In the genomic region with DNA sequence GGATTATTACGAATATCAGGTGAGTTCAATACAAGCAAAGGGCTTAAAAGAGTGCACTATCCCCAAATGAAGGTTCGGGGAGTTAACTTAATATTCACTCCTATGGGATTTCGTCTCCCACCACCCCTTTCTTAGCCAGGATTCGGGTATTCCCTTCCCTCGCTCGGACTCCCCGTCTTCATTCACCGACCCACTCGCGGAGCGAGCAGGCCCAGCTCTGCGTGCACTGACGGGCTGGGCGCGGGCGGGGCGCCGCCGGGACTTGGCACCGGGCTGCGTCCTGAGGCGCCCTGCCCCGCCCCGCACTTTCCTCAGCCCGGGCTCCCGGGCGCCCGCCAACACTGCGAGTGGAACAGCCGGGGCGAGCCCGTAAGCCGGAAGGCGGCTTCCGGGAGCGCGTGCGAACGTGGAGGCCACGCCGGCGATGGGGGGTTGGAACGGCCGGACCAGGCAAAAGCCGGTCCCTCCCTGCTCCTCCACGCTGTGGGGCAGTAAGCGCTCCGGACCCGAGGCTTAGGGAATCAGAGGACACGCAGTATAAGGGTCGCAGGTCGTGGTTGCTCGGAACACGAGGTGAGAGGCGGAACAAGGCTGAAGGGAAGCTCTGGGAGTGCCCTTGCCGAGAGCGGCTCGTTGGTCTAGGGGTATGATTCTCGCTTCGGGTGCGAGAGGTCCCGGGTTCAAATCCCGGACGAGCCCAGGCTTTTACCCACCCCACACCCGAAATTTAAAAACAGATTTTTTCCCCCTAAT, we compare ENCODE assay signal across 8 cellular contexts. TPM values are rescaled to one million over a fixed set of nuclear protein-coding genes. Genes with fewer than 3 reads are reported as not detected.
DNase-seq lines count a peak whose midpoint lies in the region; TF ChIP-seq lines count a peak whose summit lies in the region.

No MANE protein-coding gene starts in this region.

- TF ChIP-seq CTCF in neutrophil (IDR thresholded peaks at IDR 0.05): no peak

- peaks cover 8% of the 10 kb centered on the region for H3K4me1 ChIP-seq in HAP-1
- H3K4me1 ChIP-seq in neutrophil (ENCODE audit: control insufficient read depth in 1 of 2, insufficient read depth in 1 of 2, low read depth in 1 of 2, low read length in 1 of 2): peaks cover 34 to 35% of the 10 kb centered on the region in 2 experiments

- H3K9me3 ChIP-seq in HAP-1: no peaks in the 10 kb centered on the region
- H3K9me3 ChIP-seq in MG63: no peaks in the 10 kb centered on the region
- H3K9me3 ChIP-seq in neutrophil: no peaks in the 10 kb centered on the region

- TF ChIP-seq POLR2A in Raji (IDR thresholded peaks at IDR 0.05; ENCODE audit: insufficient read depth, low read depth, low read length): peak; percentile 53

- H3K27ac ChIP-seq in neutrophil: peak overlapping the region; percentile 50
- H3K27ac ChIP-seq in substantia nigra (ENCODE audit: low read depth, low read length, poor library complexity, severe bottlenecking): peak overlapping the region; percentile 68

- in situ Hi-C loops in G401 (cut with HindIII; ENCODE audit: low sequenced_read_pairs) (no loop called here), HAP-1 (cut with MboI; ENCODE audit: low sequenced_read_pairs) (no loop called here)

- H3K36me3 ChIP-seq in HAP-1 (replicated peaks) (no peaks in the 10 kb centered on the region), MG63 (no peaks in the 10 kb centered on the region), neutrophil (no peaks in the 10 kb centered on the region)

- no peaks in the 10 kb centered on the region for H3K27me3 ChIP-seq in HAP-1 (ENCODE audit: low read depth)
- no peaks in the 10 kb centered on the region for H3K27me3 ChIP-seq in MG63
- H3K27me3 ChIP-seq in neutrophil: peaks cover 20% of the 10 kb centered on the region

- H3K4me3 ChIP-seq in HAP-1 (peak overlapping the region; percentile 83), MG63 (peak overlapping the region; percentile 83), neutrophil (ENCODE audit: low read depth in 1 of 2, low read length in 1 of 2) (peak overlapping the region; percentile 75 to 78)

- DNase-seq in G401 (ENCODE audit: low spot score) (peak; percentile 88), HAP-1 (ENCODE audit: low spot score in 2 of 2) (peak; percentile 71 to 92), MG63 (peak; percentile 90), activated gamma-delta T cell treated with Interleukin-2 at 50 U/mL for 16 hours (peak; percentile 80), foreskin melanocyte (peak; percentile 78), substantia nigra (lab: John Stamatoyannopoulos, UW) (peak in 48 of 49 donors; percentile 52 to 93 (median 82))

RNA-seq across cellular contexts. Expression of gene MPZL1, which starts 7.5 kb away (rescaled TPM):
- total RNA-seq in G401 (2014; rRNA removed; shearing (Covaris generic)): 94.8 and 155 TPM in 2 replicates
- 126 and 136 TPM in 2 replicates for total RNA-seq in MG63 (2014; rRNA removed; shearing (Covaris generic); ENCODE audit: low replicate concordance)

Comparison
In these comparisons a context has a peak if more than half of its experiments do, and no peak if none do; other contexts are left out.
1. Peak in every context shown above with its lines: DNase-seq, H3K4me3 ChIP-seq and H3K27ac ChIP-seq.